In the genomic region with DNA sequence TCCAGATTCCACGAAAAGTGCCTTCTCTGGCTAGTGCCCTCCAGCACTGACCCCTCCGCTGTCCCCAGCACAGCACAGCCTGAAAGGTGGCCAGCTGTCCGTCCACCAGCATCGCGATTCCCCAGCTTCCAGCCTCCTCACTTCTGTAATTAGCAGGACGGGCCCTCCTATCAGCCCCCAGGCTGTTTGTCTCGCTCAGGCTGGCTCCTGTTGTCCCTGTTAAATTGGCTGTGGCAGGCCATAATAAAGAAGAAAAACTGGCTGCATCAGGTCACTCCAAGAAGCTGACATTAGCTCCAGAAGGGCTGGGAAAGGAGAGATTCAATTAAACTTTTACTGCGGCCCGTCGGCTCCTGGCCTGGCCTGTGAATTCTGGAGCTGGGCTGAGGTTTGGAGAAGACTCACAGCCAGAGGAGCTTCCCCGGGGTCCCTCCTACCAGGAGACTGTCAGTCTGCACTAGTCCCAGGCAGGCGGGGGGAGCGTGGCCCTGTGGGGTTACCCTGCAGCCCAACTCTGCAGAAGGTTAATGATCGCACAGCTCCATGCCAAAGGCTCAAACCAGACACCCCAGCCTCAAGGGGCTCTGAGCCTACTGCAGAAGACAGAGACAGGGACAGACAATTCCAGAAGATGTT, we compare ENCODE assay signal across 17 cellular contexts. TPM values are rescaled to one million over a fixed set of nuclear protein-coding genes. Genes with fewer than 3 reads are reported as not detected.
DNase-seq lines count a peak whose midpoint lies in the region; ATAC-seq and TF ChIP-seq lines count a peak whose summit lies in the region.
"Had no signal": no experiment of that assay in that cellular context is flagged by ENCODE, and none has a peak within 500 bp of the region (broad histone marks: within the 10 kb centered on the region; RNA-seq: fewer than 3 reads in every experiment).

No MANE protein-coding gene starts in this region.

- H3K79me2 ChIP-seq in ACC112 (ENCODE audit: control insufficient read depth, insufficient read depth, low read length, unreplicated experiment): no peaks in the 10 kb centered on the region

- H3K4me1 Mint-ChIP-seq in glutamatergic neuron (ENCODE audit: low read depth, unreplicated experiment): peaks cover 38% of the 10 kb centered on the region
- no peaks in the 10 kb centered on the region for H3K4me1 Mint-ChIP-seq in stimulated activated memory B cell treated with anti-CD40 and anti-IgM and Interleukin-4, amounts not matched to agents 10 μg/mL and 1 μg/mL and 100 μg/mL, for 72 hours

- TF ChIP-seq CTCF in LNCaP clone FGC (IDR thresholded peaks at IDR 0.05; ENCODE audit: control insufficient read depth, extremely low read depth, insufficient read depth) (no peak), glutamatergic neuron (IDR thresholded peaks at IDR 0.05; ENCODE audit: partially characterized antibody, unreplicated experiment) (no peak), prostate gland (IDR thresholded peaks at IDR 0.05) (no peak)

- no peaks in the 10 kb centered on the region for H3K4me1 ChIP-seq in ACC112 (ENCODE audit: control insufficient read depth, insufficient read depth, low read length, unreplicated experiment)
- H3K4me1 ChIP-seq in prostate gland (replicated peaks): peaks cover 8% of the 10 kb centered on the region

- H3K36me3 ChIP-seq in ACC112 (ENCODE audit: insufficient read depth, low read length) (no peaks in the 10 kb centered on the region), prostate gland (no peaks in the 10 kb centered on the region)
- H3K36me3 ChIP-seq: SJSA1 had no signal

- TF ChIP-seq POLR2A in prostate gland (IDR thresholded peaks at IDR 0.05): no peak

- intact Hi-C loops in prostate gland (cut with DNase I): no loop called here

- H3K4me3 ChIP-seq in ACC112 (ENCODE audit: low read depth, low read length) (peak overlapping the region; percentile 63), LNCaP clone FGC (ENCODE audit: low read depth, low read length) (no peak overlapping the region), prostate gland (no peak overlapping the region)
- H3K4me3 ChIP-seq: GM23248, SJSA1 had no signal

- no peaks in the 10 kb centered on the region for H3K9me3 Mint-ChIP-seq in glutamatergic neuron (ENCODE audit: unreplicated experiment)
- H3K9me3 Mint-ChIP-seq in stimulated activated memory B cell treated with anti-CD40 and anti-IgM and Interleukin-4, amounts not matched to agents 10 μg/mL and 1 μg/mL and 100 μg/mL, for 72 hours: peaks cover 8% of the 10 kb centered on the region

- 18% methylated on average over 14 of the region's 14 CpGs for WGBS in prostate gland

- DNase-seq in LNCaP clone FGC (ENCODE audit: low read depth): peak; percentile 38
- peak; percentile 64 for DNase-seq in glutamatergic neuron
- DNase-seq in prostate gland (ENCODE audit: low spot score): peak; percentile 31
- DNase-seq in HuH-7.5 (ENCODE audit: low spot score): no peak
- DNase-seq: GM23248, NCI-H1105 treated with DMSO at 0.1 percent for 48 hours, NCI-H1930, NCI-H510A treated with DMSO at 0.1 percent for 48 hours had no signal

- H3K9me3 ChIP-seq in prostate gland: no peaks in the 10 kb centered on the region
- H3K9me3 ChIP-seq: SJSA1 had no signal

- H3K36me3 Mint-ChIP-seq in glutamatergic neuron (ENCODE audit: unreplicated experiment): no peaks in the 10 kb centered on the region
- H3K36me3 Mint-ChIP-seq in stimulated activated memory B cell treated with anti-CD40 and anti-IgM and Interleukin-4, amounts not matched to agents 10 μg/mL and 1 μg/mL and 100 μg/mL, for 72 hours: no peaks in the 10 kb centered on the region
- H3K36me3 Mint-ChIP-seq: CD8-positive, alpha-beta T cell had no signal

- H2AFZ ChIP-seq in ACC112 (ENCODE audit: low read length, unreplicated experiment): no peak overlapping the region
- H2AFZ ChIP-seq: GM23248 had no signal

- peak overlapping the region; percentile 54 for H3K4me3 Mint-ChIP-seq in glutamatergic neuron (ENCODE audit: unreplicated experiment)
- H3K4me3 Mint-ChIP-seq in stimulated activated memory B cell treated with anti-CD40 and anti-IgM and Interleukin-4, amounts not matched to agents 10 μg/mL and 1 μg/mL and 100 μg/mL, for 72 hours: no peak overlapping the region
- H3K4me3 Mint-ChIP-seq: CD8-positive, alpha-beta T cell had no signal

- no peak for ATAC-seq in stimulated activated memory B cell treated with anti-CD40 and anti-IgM and Interleukin-4, amounts not matched to agents 10 μg/mL and 1 μg/mL and 100 μg/mL, for 72 hours
- ATAC-seq in GM19328 (IDR thresholded peaks at IDR 0.05; ENCODE audit: unreplicated experiment): no peak
- ATAC-seq: CD8-positive, alpha-beta T cell; HCT116 had no signal

- peaks cover 8% of the 10 kb centered on the region for H3K27me3 Mint-ChIP-seq in glutamatergic neuron (ENCODE audit: unreplicated experiment)
- peaks cover 30% of the 10 kb centered on the region for H3K27me3 Mint-ChIP-seq in stimulated activated memory B cell treated with anti-CD40 and anti-IgM and Interleukin-4, amounts not matched to agents 10 μg/mL and 1 μg/mL and 100 μg/mL, for 72 hours

- H3K27ac Mint-ChIP-seq in glutamatergic neuron (ENCODE audit: unreplicated experiment): peak overlapping the region; percentile 95
- no peak overlapping the region for H3K27ac Mint-ChIP-seq in stimulated activated memory B cell treated with anti-CD40 and anti-IgM and Interleukin-4, amounts not matched to agents 10 μg/mL and 1 μg/mL and 100 μg/mL, for 72 hours
- H3K27ac Mint-ChIP-seq: CD8-positive, alpha-beta T cell had no signal

- peaks cover 2% of the 10 kb centered on the region; the same call in 1 of the 2 replicates for H3K27me3 ChIP-seq in ACC112 (ENCODE audit: insufficient read depth, low read length)
- peaks cover under 1% of the 10 kb centered on the region for H3K27me3 ChIP-seq in prostate gland (replicated peaks; ENCODE audit: insufficient read depth)
- H3K27me3 ChIP-seq: SJSA1 had no signal

- H3K27ac ChIP-seq in ACC112 (ENCODE audit: low read depth, low read length): no peak overlapping the region
- H3K27ac ChIP-seq in prostate gland: no peak overlapping the region
- H3K27ac ChIP-seq: GM23248, KMS-11, RWPE1, SJSA1 had no signal

RNA-seq across cellular contexts. Expression of gene OLFM1, which starts 40.7 kb away (rescaled TPM):
- 387 TPM for total RNA-seq in glutamatergic neuron (ENCODE audit: unreplicated experiment)
- 10 to 100 TPM; 11.7 to 23.3 TPM for total RNA-seq in prostate gland
- total RNA-seq: CD8-positive, alpha-beta T cell; OCI-LY7 had no signal

Comparison
In these comparisons a context has a peak if more than half of its experiments do, and no peak if none do; other contexts are left out.
1. RNA of gene OLFM1, which starts 40.7 kb away (total RNA-seq): 387 TPM in glutamatergic neuron (single experiment); 11.7 to 23.3 TPM in prostate gland; every median in the first group is over 10 times any median in the second.